Comparison of ENCODE assay signal across 8 cellular contexts in the genomic region with DNA sequence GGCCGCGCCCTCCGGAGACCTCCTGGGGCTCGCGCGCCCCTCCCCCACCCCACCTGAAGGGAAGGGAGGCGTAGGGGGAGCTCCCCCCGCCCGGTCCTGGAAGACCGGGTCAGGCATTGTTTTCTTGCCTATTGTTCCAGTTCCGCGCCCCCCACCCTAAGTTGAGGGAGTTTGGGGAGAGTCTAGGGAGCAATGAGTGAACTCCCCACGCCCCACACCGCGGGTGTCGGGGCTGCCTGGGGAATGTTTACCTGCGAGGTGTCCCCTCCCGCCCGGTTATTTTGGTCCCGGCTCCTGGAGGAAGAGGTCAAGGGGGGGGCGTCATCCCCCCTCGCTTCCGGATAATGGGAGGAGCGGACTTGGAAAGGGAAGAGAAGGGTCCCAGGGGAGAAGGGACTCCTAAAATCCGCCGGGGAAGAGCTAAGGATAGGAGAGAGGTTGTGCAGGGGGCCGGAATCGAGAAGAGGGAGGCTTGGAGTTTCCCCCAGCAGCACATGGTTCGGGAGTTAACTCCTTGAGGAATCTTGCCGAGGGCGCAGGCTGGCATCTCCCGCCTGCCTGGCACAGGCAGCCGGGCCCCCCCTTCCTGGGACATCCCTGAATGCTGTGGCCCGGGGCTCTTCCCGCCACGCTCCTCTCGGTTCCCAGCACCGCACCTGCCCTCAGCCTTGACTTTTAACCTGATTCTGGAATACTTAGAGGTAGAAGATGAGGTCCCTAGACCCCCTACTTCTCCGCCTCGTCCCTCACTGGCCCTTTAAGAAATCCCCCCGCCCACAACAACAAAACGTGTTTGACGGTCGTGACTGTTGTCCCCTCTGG. TPM values are rescaled to one million over a fixed set of nuclear protein-coding genes. Genes with fewer than 3 reads are reported as not detected.
DNase-seq lines count a peak whose midpoint lies in the region; ATAC-seq and TF ChIP-seq lines count a peak whose summit lies in the region.

No MANE protein-coding gene starts in this region.

- peaks cover 0 to 6% of the 10 kb centered on the region in 2 donors for H3K4me1 ChIP-seq in uterus

- TF ChIP-seq CTCF in fibroblast of pulmonary artery (IDR thresholded peaks at IDR 0.05; ENCODE audit: low read length, missing control alignments) (no peak), nephron (IDR thresholded peaks at IDR 0.05; ENCODE audit: unreplicated experiment in 3 of 3) (no peak), uterus (IDR thresholded peaks at IDR 0.05) (no peak)

- peak overlapping the region; percentile 94 to 96 (median 95) for H3K4me3 Mint-ChIP-seq in nephron

- peaks cover 17% of the 10 kb centered on the region for H3K36me3 Mint-ChIP-seq in nephron (ENCODE audit: low read depth)

- peak overlapping the region; percentile 82 to 98 (median 88) for H3K27ac Mint-ChIP-seq in nephron

- no peaks in the 10 kb centered on the region for H3K9me3 ChIP-seq in uterus

- peak overlapping the region; percentile 94 to 95 for H3K27ac ChIP-seq in uterus

- no peaks in the 10 kb centered on the region for H3K9me3 Mint-ChIP-seq in nephron

- peaks cover 74% of the 10 kb centered on the region for H3K4me1 Mint-ChIP-seq in nephron

- DNase-seq in ELF-1 (ENCODE audit: low read depth, low spot score) = peak; percentile 57
- peak; percentile 29 for DNase-seq in NCI-H2227 treated with DMSO at 0.1 percent for 48 hours (lab: John Stamatoyannopoulos, UW)
- peak; percentile 66 to 69 for DNase-seq in activated T-cell treated with anti-CD3 and anti-CD28 coated beads, Interleukin-2, amount 50 U/mL, for 48 hours
- DNase-seq in fibroblast of pulmonary artery (ENCODE audit: low read depth) = peak; percentile 38
- DNase-seq in uterus = peak; percentile 66 to 72

- ATAC-seq in GM18909 (IDR thresholded peaks at IDR 0.05; ENCODE audit: poor library complexity, unreplicated experiment) (no peak), GM21381 (IDR thresholded peaks at IDR 0.05; ENCODE audit: unreplicated experiment) (no peak)

- H3K4me3 ChIP-seq in fibroblast of pulmonary artery (replicated peaks; ENCODE audit: low read depth, low read length) (peak overlapping the region; percentile 77), uterus (peak overlapping the region; percentile 84 to 93)

- intact Hi-C loops in uterus (cut with DNase I; ENCODE audit: low total_unique reads) = no loop called here

- no peaks in the 10 kb centered on the region for H3K36me3 ChIP-seq in uterus

- TF ChIP-seq POLR2A in uterus (IDR thresholded peaks at IDR 0.05) = no peak

- no peaks in the 10 kb centered on the region for H3K27me3 ChIP-seq in uterus

- peaks cover 31% of the 10 kb centered on the region for H3K27me3 Mint-ChIP-seq in nephron (ENCODE audit: low read depth)

RNA-seq across cellular contexts. Expression of gene MLLT6, which starts 0.9 kb away (rescaled TPM):
- total RNA-seq in uterus = 100 to 1,000 TPM in 1 of 4 donors, 10 to 100 TPM in 3; 32.3 to 218 (median 60.3) TPM

RNA-seq across cellular contexts. Expression of gene CISD3, which starts 24.1 kb away (rescaled TPM):
- total RNA-seq in uterus = 10 to 100 TPM in 1 of 4 donors, 1 to 10 TPM in 2, under 1 TPM in 1; 0.26 to 22.0 (median 2.9) TPM

RNA-seq across cellular contexts. Expression of gene EPOP, which starts 31.3 kb away (rescaled TPM):
- total RNA-seq in uterus = 1 to 10 TPM in 2 of 4 donors, under 1 TPM in 1, not detected in 1; under 0.01 to 1.1 (median 1.0) TPM

RNA-seq across cellular contexts. Expression of gene PCGF2, which starts 42.1 kb away (rescaled TPM):
- total RNA-seq in uterus = 10 to 100 TPM in 2 of 4 donors, 1 to 10 TPM in 2; 5.5 to 81.8 (median 16.2) TPM

RNA-seq across cellular contexts. Expression of gene PSMB3, which starts 46.5 kb away (rescaled TPM):
- 100 to 1,000 TPM in 2 of 4 donors, 10 to 100 TPM in 2; 91.6 to 285 (median 101) TPM for total RNA-seq in uterus
